27 cellular contexts compared by ENCODE assay signal in genomic region chr13:109426690-109426990, GRCh38.
"Had no signal": no experiment of that assay in that cellular context is flagged by ENCODE, and none has a peak within 500 bp of the region (broad histone marks: within the 10 kb centered on the region; RNA-seq: fewer than 3 reads in every experiment).

No MANE protein-coding gene starts in this region.

- H3K36me3 Mint-ChIP-seq: immature natural killer cell, memory B cell, natural killer cell had no signal

- H3K4me1 Mint-ChIP-seq: memory B cell had no signal

- H3K4me3 Mint-ChIP-seq: immature natural killer cell; memory B cell; natural killer cell; stimulated activated naive CD8-positive, alpha-beta T cell treated with anti-CD3 and anti-CD28 coated beads, Interleukin-15, amount 100 ng/mL, for 72 hours had no signal

- H3K9me3 ChIP-seq: esophagus muscularis mucosa, heart right ventricle, lower lobe of right lung, pancreas, right lobe of liver, suprapubic skin, transverse colon, upper lobe of right lung, uterus had no signal

- H3K27ac Mint-ChIP-seq: immature natural killer cell; memory B cell; natural killer cell; stimulated activated naive CD8-positive, alpha-beta T cell treated with anti-CD3 and anti-CD28 coated beads, Interleukin-15, amount 100 ng/mL, for 72 hours had no signal

- H3K27me3 Mint-ChIP-seq: stimulated activated naive CD8-positive, alpha-beta T cell treated with anti-CD3 and anti-CD28 coated beads, Interleukin-15, amount 100 ng/mL, for 72 hours had no signal

- H3K27me3 ChIP-seq: esophagus muscularis mucosa, pancreas, right lobe of liver, suprapubic skin, transverse colon, upper lobe of right lung, uterus had no signal

- DNase-seq: dermis blood vessel endothelial cell; effector memory CD4-positive, alpha-beta T cell; glutamatergic neuron; heart right ventricle; hippocampal formation; immature natural killer cell; left ventricle myocardium superior; lower lobe of right lung; natural killer cell; pancreas; right lobe of liver; stimulated activated CD4-positive, alpha-beta T cell treated with anti-CD3 and anti-CD28 coated beads, Interleukin-12 subunit alpha, Interleukin-12 subunit beta, amount 100 ng/mL, for 4 hours; stimulated activated CD4-positive, alpha-beta T cell treated with anti-CD3 and anti-CD28 coated beads, Interleukin-1b, Interleukin-23, amount 100 ng/mL, for 48 hours; stimulated activated CD4-positive, alpha-beta T cell treated with anti-CD3 and anti-CD28 coated beads, Interleukin-4, amount 100 ng/mL, for 1 hour; stimulated activated CD8-positive, alpha-beta memory T cell treated with anti-CD3 and anti-CD28 coated beads, Interleukin-4, amount 100 ng/mL, for 48 hours; stimulated activated naive CD4-positive, alpha-beta T cell; stimulated activated naive CD8-positive, alpha-beta T cell treated with anti-CD3 and anti-CD28 coated beads, Interleukin-15, amount 100 ng/mL, for 72 hours; transverse colon; upper lobe of right lung; uterus had no signal

- H3K27ac ChIP-seq: coronary artery, esophagus muscularis mucosa, heart right ventricle, lower lobe of right lung, pancreas, right lobe of liver, suprapubic skin, transverse colon, upper lobe of right lung, uterus had no signal

- H3K36me3 ChIP-seq: esophagus muscularis mucosa, heart right ventricle, lower lobe of right lung, pancreas, right lobe of liver, suprapubic skin, transverse colon, upper lobe of right lung, uterus had no signal

- H3K4me1 ChIP-seq: esophagus muscularis mucosa, heart right ventricle, lower lobe of right lung, pancreas, suprapubic skin, transverse colon, upper lobe of right lung, uterus had no signal

- FAIRE-seq: endothelial cell of umbilical vein, keratinocyte, pancreas had no signal

- H3K4me3 ChIP-seq: coronary artery, esophagus muscularis mucosa, heart right ventricle, lower lobe of right lung, pancreas, right lobe of liver, smooth muscle cell, suprapubic skin, transverse colon, upper lobe of right lung, uterus had no signal
